Comparison of ENCODE assay signal across 8 cellular contexts in the genomic region with DNA sequence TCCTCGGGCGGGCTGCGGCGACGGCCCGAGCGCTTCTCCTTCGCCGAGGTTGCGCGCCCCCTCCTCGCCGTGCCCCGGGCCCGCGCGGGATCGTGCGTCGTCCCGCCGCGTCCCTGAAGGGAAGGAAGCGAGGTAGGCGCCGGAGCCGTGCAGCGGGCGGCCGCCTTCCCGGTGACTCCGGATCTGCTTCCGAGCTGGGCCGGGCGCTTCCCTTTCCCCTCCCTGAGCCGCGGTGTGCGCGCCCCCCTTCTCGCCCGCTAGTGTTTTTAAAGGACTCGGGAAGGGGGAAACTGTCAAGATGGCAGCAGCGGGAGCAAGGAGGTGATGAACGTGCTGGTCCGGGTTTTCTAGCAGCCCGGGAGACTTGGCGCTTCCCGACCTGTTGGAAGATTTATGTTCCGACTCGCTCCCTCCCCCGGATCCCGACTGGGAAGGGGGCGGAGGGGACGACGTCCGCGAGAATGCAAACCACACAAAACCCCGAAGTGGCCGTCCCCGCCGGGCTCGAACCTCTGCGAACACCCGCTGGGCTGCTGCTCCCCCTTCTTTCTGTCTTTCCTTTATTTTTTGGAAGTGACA. TPM values are rescaled to one million over a fixed set of nuclear protein-coding genes. Genes with fewer than 3 reads are reported as not detected.
A peak's percentile ranks its signal among the peaks of the same experiment; 100 is the strongest.
DNase-seq lines count a peak whose midpoint lies in the region; ATAC-seq and TF ChIP-seq lines count a peak whose summit lies in the region.

No MANE protein-coding gene starts in this region.

- ATAC-seq in stimulated activated naive B cell treated with anti-CD40 and anti-IgM and Interleukin-4, amounts not matched to agents 10 μg/mL and 1 μg/mL and 100 μg/mL, for 72 hours (replicated peaks), result no peak
- ATAC-seq in HG03135 (IDR thresholded peaks at IDR 0.05; ENCODE audit: unreplicated experiment), result no peak

- H3K4me3 Mint-ChIP-seq in stimulated activated naive B cell treated with anti-CD40 and anti-IgM and Interleukin-4, amounts not matched to agents 10 μg/mL and 1 μg/mL and 100 μg/mL, for 72 hours, result peak overlapping the region; percentile 87 to 88

- DNase-seq in AG08396 (ENCODE audit: low spot score), result peak; percentile 40
- peak; percentile 44 for DNase-seq in GM13977 (ENCODE audit: low spot score)
- DNase-seq in Karpas-422, result no peak
- DNase-seq in SHP77 treated with DMSO at 0.1 percent for 48 hours (lab: John Stamatoyannopoulos, UW), result peak; percentile 60
- DNase-seq in stimulated activated naive B cell treated with anti-CD40 and anti-IgM and Interleukin-4, amounts not matched to agents 10 μg/mL and 1 μg/mL and 100 μg/mL, for 72 hours, result no peak

- peaks cover 28 to 45% of the 10 kb centered on the region in 2 donors for H3K4me1 Mint-ChIP-seq in stimulated activated naive B cell treated with anti-CD40 and anti-IgM and Interleukin-4, amounts not matched to agents 10 μg/mL and 1 μg/mL and 100 μg/mL, for 72 hours

- peak overlapping the region; percentile 94 for H3K4me3 ChIP-seq in Karpas-422 (ENCODE audit: low read length)

- H3K27ac ChIP-seq in Karpas-422 (ENCODE audit: low read length), result no peak overlapping the region
- peak overlapping the region; percentile 97 for H3K27ac ChIP-seq in cingulate gyrus (ENCODE audit: low read depth, low read length)
- H3K27ac ChIP-seq in layer of hippocampus (ENCODE audit: low read depth, low read length), result peak overlapping the region; percentile 99

- peak overlapping the region; percentile 70; the same call in 1 of the 2 replicates for H2AFZ ChIP-seq in Karpas-422 (ENCODE audit: low read length)

- H3K4me2 ChIP-seq in Karpas-422 (ENCODE audit: low read depth, low read length, poor library complexity, severe bottlenecking), result peak overlapping the region; percentile 97

- in situ Hi-C loops in GM13977 (cut with MboI; ENCODE audit: low pct_unique_long_range_greater_than_20kb, low sequenced_read_pairs, unreplicated experiment), result no loop called here

- H3K27me3 Mint-ChIP-seq in stimulated activated naive B cell treated with anti-CD40 and anti-IgM and Interleukin-4, amounts not matched to agents 10 μg/mL and 1 μg/mL and 100 μg/mL, for 72 hours, result peaks cover 14 to 23% of the 10 kb centered on the region in 2 donors

- H3K27ac Mint-ChIP-seq in stimulated activated naive B cell treated with anti-CD40 and anti-IgM and Interleukin-4, amounts not matched to agents 10 μg/mL and 1 μg/mL and 100 μg/mL, for 72 hours, result peak overlapping the region; percentile 97

- no peaks in the 10 kb centered on the region; the same call in 1 of the 2 replicates for H3K27me3 ChIP-seq in Karpas-422 (ENCODE audit: low read length)
- H3K27me3 ChIP-seq in layer of hippocampus (ENCODE audit: control insufficient read depth, insufficient read depth, low read length), result no peaks in the 10 kb centered on the region

- H3K9ac ChIP-seq in Karpas-422 (ENCODE audit: low read length), result peak overlapping the region; percentile 85

- H3K9me2 ChIP-seq in Karpas-422 (replicated peaks; ENCODE audit: insufficient read depth, low read length), result no peaks in the 10 kb centered on the region

- peaks cover 12 to 17% of the 10 kb centered on the region in 2 donors for H3K36me3 Mint-ChIP-seq in stimulated activated naive B cell treated with anti-CD40 and anti-IgM and Interleukin-4, amounts not matched to agents 10 μg/mL and 1 μg/mL and 100 μg/mL, for 72 hours

- peaks cover 61% of the 10 kb centered on the region for H3K4me1 ChIP-seq in Karpas-422 (ENCODE audit: low read length)

- peaks cover 14% of the 10 kb centered on the region; the same call in 1 of the 2 replicates for H4K20me1 ChIP-seq in Karpas-422 (ENCODE audit: insufficient read depth, low read depth, low read length)

- H3K9me3 ChIP-seq in Karpas-422 (ENCODE audit: low read length), result no peaks in the 10 kb centered on the region

- H3K36me3 ChIP-seq in Karpas-422 (ENCODE audit: insufficient read depth, low read length), result no peaks in the 10 kb centered on the region

- TF ChIP-seq CTCF in GM13977 (IDR thresholded peaks at IDR 0.05; ENCODE audit: extremely low read depth, insufficient read depth, missing control alignments), result no peak

- H3K79me2 ChIP-seq in Karpas-422 (ENCODE audit: low read length), result no peaks in the 10 kb centered on the region

- peaks cover 2 to 3% of the 10 kb centered on the region in 2 donors for H3K9me3 Mint-ChIP-seq in stimulated activated naive B cell treated with anti-CD40 and anti-IgM and Interleukin-4, amounts not matched to agents 10 μg/mL and 1 μg/mL and 100 μg/mL, for 72 hours

RNA-seq across cellular contexts. Expression of a gene that starts 0.7 kb away (rescaled TPM):
- 5.5 and 10.5 TPM in 2 replicates for total RNA-seq in Karpas-422 (2014; rRNA removed; shearing (Covaris generic); ENCODE audit: low replicate concordance)

Comparison
In these comparisons a context has a peak if more than half of its experiments do, and no peak if none do; other contexts are left out.
1. DNase-seq: peak in AG08396 (single experiment), GM13977 (single experiment) and SHP77 treated with DMSO at 0.1 percent for 48 hours (single experiment); none in Karpas-422 (single experiment) and stimulated activated naive B cell treated with anti-CD40 and anti-IgM and Interleukin-4, amounts not matched to agents 10 μg/mL and 1 μg/mL and 100 μg/mL, for 72 hours (single experiment).